Comparison of ENCODE assay signal across 1 cellular context in genomic region chr10:14751576-14752330, GRCh38.
TF ChIP-seq lines count a peak whose summit lies in the region.

No MANE protein-coding gene starts in this region.

TF ChIP-seq in GM23338, 12 proteins besides CTCF, POLR2A, EP300 and RAD21 (continued from another document):
- TF ChIP-seq POLR2AphosphoS5 (IDR thresholded peaks at IDR 0.05; ENCODE audit: low read depth) (no peak), EZH2phosphoT487 (IDR thresholded peaks at IDR 0.05; ENCODE audit: unreplicated experiment) (no peak), ETS1 (IDR thresholded peaks at IDR 0.05) (no peak), NANOG (IDR thresholded peaks at IDR 0.05; ENCODE audit: borderline replicate concordance) (no peak)
